Comparison of ENCODE assay signal across 1 cellular context in genomic region chr1:234371414-234371813, GRCh38.
A peak's percentile ranks its signal among the peaks of the same experiment; 100 is the strongest.
TF ChIP-seq lines count a peak whose summit lies in the region.

No MANE protein-coding gene starts in this region.

TF ChIP-seq in K562, 482 proteins besides CTCF, POLR2A, EP300 and RAD21:
- TF ChIP-seq, protein P1, sequence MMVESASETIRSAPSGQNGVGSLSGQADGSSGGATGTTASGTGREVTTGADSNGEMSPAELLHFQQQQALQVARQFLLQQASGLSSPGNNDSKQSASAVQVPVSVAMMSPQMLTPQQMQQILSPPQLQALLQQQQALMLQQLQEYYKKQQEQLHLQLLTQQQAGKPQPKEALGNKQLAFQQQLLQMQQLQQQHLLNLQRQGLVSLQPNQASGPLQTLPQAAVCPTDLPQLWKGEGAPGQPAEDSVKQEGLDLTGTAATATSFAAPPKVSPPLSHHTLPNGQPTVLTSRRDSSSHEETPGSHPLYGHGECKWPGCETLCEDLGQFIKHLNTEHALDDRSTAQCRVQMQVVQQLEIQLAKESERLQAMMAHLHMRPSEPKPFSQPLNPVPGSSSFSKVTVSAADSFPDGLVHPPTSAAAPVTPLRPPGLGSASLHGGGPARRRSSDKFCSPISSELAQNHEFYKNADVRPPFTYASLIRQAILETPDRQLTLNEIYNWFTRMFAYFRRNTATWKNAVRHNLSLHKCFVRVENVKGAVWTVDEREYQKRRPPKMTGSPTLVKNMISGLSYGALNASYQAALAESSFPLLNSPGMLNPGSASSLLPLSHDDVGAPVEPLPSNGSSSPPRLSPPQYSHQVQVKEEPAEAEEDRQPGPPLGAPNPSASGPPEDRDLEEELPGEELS (CRISPR knock-in tag; IDR thresholded peaks at IDR 0.05; ENCODE audit: borderline replicate concordance): no peak
- no peak for TF ChIP-seq RFX1 (IDR thresholded peaks at IDR 0.05)
- TF ChIP-seq ZNF639 (CRISPR knock-in tag; conservative IDR thresholded peaks at IDR 0.05 in 1 of 2, IDR thresholded peaks at IDR 0.05 in 1 of 2): 0 out of 4 replicates have a peak, but pooled peaks of 1 of the 2 experiments have one; percentile 19
